In the genomic region with DNA sequence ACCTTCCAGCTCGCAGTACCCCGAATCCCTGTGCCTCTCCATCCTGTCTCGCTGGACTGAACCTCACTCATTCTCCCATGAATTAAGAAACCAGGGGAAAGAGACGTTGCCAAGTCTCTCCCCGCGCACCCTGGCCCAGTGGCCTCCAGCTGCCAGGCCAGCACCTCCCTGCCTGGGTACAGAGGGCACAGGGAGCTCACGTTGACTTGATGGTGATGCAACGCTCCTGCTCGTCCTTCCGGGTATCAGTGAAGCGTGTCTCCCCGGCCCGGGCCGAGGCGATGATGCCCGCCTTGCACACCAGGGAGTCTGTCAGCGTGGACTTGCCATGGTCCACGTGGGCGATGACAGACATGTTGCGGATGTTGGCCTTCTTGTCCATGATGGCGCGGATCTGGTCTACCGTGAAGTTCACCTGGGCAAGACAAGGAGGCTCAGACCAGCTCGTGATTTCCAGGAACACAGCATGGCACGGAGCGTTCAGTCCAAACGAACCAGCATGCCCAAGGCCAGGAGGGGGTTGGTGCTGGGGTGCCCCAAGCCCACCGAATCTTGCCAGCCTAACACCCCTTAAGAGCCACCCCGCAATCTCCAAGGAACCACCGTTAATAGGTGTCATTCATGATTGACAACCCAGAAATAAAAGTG, we compare ENCODE assay signal across 1 cellular context.
TF ChIP-seq lines count a peak whose summit lies in the region.

No MANE protein-coding gene starts in this region.

TF ChIP-seq in HepG2, 621 proteins besides CTCF, POLR2A, EP300 and RAD21 (continued from another document and continues in another):
- TF ChIP-seq, protein P1, sequence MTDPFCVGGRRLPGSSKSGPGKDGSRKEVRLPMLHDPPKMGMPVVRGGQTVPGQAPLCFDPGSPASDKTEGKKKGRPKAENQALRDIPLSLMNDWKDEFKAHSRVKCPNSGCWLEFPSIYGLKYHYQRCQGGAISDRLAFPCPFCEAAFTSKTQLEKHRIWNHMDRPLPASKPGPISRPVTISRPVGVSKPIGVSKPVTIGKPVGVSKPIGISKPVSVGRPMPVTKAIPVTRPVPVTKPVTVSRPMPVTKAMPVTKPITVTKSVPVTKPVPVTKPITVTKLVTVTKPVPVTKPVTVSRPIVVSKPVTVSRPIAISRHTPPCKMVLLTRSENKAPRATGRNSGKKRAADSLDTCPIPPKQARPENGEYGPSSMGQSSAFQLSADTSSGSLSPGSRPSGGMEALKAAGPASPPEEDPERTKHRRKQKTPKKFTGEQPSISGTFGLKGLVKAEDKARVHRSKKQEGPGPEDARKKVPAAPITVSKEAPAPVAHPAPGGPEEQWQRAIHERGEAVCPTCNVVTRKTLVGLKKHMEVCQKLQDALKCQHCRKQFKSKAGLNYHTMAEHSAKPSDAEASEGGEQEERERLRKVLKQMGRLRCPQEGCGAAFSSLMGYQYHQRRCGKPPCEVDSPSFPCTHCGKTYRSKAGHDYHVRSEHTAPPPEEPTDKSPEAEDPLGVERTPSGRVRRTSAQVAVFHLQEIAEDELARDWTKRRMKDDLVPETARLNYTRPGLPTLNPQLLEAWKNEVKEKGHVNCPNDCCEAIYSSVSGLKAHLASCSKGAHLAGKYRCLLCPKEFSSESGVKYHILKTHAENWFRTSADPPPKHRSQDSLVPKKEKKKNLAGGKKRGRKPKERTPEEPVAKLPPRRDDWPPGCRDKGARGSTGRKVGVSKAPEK (CRISPR knock-in tag; IDR thresholded peaks at IDR 0.05; ENCODE audit: borderline replicate concordance) = no peak
- TF ChIP-seq CENPX (CRISPR knock-in tag; IDR thresholded peaks at IDR 0.05) = no peak
- TF ChIP-seq, protein P2, sequence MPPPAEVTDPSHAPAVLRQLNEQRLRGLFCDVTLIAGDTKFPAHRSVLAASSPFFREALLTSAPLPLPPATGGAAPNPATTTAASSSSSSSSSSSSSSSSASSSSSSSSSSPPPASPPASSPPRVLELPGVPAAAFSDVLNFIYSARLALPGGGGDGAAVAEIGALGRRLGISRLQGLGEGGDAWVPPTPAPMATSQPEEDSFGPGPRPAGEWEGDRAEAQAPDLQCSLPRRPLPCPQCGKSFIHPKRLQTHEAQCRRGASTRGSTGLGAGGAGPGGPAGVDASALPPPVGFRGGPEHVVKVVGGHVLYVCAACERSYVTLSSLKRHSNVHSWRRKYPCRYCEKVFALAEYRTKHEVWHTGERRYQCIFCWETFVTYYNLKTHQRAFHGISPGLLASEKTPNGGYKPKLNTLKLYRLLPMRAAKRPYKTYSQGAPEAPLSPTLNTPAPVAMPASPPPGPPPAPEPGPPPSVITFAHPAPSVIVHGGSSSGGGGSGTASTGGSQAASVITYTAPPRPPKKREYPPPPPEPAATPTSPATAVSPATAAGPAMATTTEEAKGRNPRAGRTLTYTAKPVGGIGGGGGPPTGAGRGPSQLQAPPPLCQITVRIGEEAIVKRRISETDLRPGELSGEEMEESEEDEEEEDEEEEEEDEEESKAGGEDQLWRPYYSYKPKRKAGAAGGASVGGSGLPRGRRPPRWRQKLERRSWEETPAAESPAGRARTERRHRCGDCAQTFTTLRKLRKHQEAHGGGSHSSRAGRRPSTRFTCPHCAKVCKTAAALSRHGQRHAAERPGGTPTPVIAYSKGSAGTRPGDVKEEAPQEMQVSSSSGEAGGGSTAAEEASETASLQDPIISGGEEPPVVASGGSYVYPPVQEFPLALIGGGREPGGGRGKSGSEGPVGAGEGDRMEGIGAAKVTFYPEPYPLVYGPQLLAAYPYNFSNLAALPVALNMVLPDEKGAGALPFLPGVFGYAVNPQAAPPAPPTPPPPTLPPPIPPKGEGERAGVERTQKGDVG (CRISPR knock-in tag; IDR thresholded peaks at IDR 0.05; ENCODE audit: borderline replicate concordance) = no peak
- peak; percentile 53 for TF ChIP-seq RBM39 (IDR thresholded peaks at IDR 0.05; ENCODE audit: low read depth, low read length, poor library complexity, severe bottlenecking)
- TF ChIP-seq, protein P3, sequence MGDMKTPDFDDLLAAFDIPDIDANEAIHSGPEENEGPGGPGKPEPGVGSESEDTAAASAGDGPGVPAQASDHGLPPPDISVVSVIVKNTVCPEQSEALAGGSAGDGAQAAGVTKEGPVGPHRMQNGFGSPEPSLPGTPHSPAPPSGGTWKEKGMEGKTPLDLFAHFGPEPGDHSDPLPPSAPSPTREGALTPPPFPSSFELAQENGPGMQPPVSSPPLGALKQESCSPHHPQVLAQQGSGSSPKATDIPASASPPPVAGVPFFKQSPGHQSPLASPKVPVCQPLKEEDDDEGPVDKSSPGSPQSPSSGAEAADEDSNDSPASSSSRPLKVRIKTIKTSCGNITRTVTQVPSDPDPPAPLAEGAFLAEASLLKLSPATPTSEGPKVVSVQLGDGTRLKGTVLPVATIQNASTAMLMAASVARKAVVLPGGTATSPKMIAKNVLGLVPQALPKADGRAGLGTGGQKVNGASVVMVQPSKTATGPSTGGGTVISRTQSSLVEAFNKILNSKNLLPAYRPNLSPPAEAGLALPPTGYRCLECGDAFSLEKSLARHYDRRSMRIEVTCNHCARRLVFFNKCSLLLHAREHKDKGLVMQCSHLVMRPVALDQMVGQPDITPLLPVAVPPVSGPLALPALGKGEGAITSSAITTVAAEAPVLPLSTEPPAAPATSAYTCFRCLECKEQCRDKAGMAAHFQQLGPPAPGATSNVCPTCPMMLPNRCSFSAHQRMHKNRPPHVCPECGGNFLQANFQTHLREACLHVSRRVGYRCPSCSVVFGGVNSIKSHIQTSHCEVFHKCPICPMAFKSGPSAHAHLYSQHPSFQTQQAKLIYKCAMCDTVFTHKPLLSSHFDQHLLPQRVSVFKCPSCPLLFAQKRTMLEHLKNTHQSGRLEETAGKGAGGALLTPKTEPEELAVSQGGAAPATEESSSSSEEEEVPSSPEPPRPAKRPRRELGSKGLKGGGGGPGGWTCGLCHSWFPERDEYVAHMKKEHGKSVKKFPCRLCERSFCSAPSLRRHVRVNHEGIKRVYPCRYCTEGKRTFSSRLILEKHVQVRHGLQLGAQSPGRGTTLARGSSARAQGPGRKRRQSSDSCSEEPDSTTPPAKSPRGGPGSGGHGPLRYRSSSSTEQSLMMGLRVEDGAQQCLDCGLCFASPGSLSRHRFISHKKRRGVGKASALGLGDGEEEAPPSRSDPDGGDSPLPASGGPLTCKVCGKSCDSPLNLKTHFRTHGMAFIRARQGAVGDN (CRISPR knock-in tag; IDR thresholded peaks at IDR 0.05) = peak; percentile 73
- TF ChIP-seq BRCA1 (CRISPR knock-in tag; IDR thresholded peaks at IDR 0.05) = no peak
- TF ChIP-seq ZFAT (CRISPR knock-in tag; conservative IDR thresholded peaks at IDR 0.05) = no peak
- no peak for TF ChIP-seq MYNN (CRISPR knock-in tag; IDR thresholded peaks at IDR 0.05; ENCODE audit: low read depth)
- no peak for TF ChIP-seq SMAD9 (CRISPR knock-in tag; IDR thresholded peaks at IDR 0.05)
- no peak for TF ChIP-seq MAFG (CRISPR knock-in tag; IDR thresholded peaks at IDR 0.05)
- peak; percentile 62 for TF ChIP-seq RBFOX2 (IDR thresholded peaks at IDR 0.05; ENCODE audit: low read depth, low read length)
- TF ChIP-seq ZNF746 (CRISPR knock-in tag; IDR thresholded peaks at IDR 0.05) = no peak
- no peak for TF ChIP-seq MED1 (CRISPR knock-in tag; IDR thresholded peaks at IDR 0.05)
- TF ChIP-seq YEATS4 (CRISPR knock-in tag; IDR thresholded peaks at IDR 0.05; ENCODE audit: borderline replicate concordance) = no peak
- TF ChIP-seq ZNF678 (CRISPR knock-in tag; IDR thresholded peaks at IDR 0.05) = no peak
- TF ChIP-seq DMAP1 (CRISPR knock-in tag; IDR thresholded peaks at IDR 0.05) = no peak
- no peak for TF ChIP-seq ZNF34 (CRISPR knock-in tag; IDR thresholded peaks at IDR 0.05; ENCODE audit: borderline replicate concordance)
- TF ChIP-seq NFE2L1 (CRISPR knock-in tag; IDR thresholded peaks at IDR 0.05; ENCODE audit: borderline replicate concordance) = no peak
- no peak for TF ChIP-seq CCDC6 (CRISPR knock-in tag; IDR thresholded peaks at IDR 0.05)
- no peak for TF ChIP-seq ZNF354B (CRISPR knock-in tag; IDR thresholded peaks at IDR 0.05)
- no peak for TF ChIP-seq TAF15 (IDR thresholded peaks at IDR 0.05; ENCODE audit: low read depth, low read length, poor library complexity, severe bottlenecking)
- peak; percentile 65; the same call in 1 of the 2 replicates for TF ChIP-seq MXD4 (CRISPR knock-in tag; IDR thresholded peaks at IDR 0.05)
- TF ChIP-seq, protein P4, sequence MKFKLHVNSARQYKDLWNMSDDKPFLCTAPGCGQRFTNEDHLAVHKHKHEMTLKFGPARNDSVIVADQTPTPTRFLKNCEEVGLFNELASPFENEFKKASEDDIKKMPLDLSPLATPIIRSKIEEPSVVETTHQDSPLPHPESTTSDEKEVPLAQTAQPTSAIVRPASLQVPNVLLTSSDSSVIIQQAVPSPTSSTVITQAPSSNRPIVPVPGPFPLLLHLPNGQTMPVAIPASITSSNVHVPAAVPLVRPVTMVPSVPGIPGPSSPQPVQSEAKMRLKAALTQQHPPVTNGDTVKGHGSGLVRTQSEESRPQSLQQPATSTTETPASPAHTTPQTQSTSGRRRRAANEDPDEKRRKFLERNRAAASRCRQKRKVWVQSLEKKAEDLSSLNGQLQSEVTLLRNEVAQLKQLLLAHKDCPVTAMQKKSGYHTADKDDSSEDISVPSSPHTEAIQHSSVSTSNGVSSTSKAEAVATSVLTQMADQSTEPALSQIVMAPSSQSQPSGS (CRISPR knock-in tag; IDR thresholded peaks at IDR 0.05) = no peak
- TF ChIP-seq HMGA1 (CRISPR knock-in tag; conservative IDR thresholded peaks at IDR 0.05) = no peak
- no peak for TF ChIP-seq ZBTB20 (CRISPR knock-in tag; IDR thresholded peaks at IDR 0.05; ENCODE audit: borderline replicate concordance, low read depth)
- TF ChIP-seq, protein P5, sequence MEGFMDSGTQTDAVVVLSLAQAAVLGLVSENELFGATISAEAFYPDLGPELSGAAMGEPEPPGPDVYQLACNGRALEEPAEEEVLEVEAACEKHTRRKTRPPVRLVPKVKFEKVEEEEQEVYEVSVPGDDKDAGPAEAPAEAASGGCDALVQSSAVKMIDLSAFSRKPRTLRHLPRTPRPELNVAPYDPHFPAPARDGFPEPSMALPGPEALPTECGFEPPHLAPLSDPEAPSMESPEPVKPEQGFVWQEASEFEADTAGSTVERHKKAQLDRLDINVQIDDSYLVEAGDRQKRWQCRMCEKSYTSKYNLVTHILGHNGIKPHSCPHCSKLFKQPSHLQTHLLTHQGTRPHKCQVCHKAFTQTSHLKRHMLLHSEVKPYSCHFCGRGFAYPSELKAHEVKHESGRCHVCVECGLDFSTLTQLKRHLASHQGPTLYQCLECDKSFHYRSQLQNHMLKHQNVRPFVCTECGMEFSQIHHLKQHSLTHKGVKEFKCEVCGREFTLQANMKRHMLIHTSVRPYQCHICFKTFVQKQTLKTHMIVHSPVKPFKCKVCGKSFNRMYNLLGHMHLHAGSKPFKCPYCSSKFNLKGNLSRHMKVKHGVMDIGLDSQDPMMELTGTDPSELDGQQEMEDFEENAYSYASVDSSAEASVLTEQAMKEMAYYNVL (CRISPR knock-in tag; IDR thresholded peaks at IDR 0.05; ENCODE audit: borderline replicate concordance) = no peak
- no peak for TF ChIP-seq ZFYVE20 (CRISPR knock-in tag; IDR thresholded peaks at IDR 0.05; ENCODE audit: borderline replicate concordance, low read depth)
- TF ChIP-seq ZNF292 (CRISPR knock-in tag; IDR thresholded peaks at IDR 0.05; ENCODE audit: borderline replicate concordance, low read depth) = no peak
- no peak for TF ChIP-seq CENPT (CRISPR knock-in tag; IDR thresholded peaks at IDR 0.05; ENCODE audit: low read depth)
- TF ChIP-seq, protein P6, sequence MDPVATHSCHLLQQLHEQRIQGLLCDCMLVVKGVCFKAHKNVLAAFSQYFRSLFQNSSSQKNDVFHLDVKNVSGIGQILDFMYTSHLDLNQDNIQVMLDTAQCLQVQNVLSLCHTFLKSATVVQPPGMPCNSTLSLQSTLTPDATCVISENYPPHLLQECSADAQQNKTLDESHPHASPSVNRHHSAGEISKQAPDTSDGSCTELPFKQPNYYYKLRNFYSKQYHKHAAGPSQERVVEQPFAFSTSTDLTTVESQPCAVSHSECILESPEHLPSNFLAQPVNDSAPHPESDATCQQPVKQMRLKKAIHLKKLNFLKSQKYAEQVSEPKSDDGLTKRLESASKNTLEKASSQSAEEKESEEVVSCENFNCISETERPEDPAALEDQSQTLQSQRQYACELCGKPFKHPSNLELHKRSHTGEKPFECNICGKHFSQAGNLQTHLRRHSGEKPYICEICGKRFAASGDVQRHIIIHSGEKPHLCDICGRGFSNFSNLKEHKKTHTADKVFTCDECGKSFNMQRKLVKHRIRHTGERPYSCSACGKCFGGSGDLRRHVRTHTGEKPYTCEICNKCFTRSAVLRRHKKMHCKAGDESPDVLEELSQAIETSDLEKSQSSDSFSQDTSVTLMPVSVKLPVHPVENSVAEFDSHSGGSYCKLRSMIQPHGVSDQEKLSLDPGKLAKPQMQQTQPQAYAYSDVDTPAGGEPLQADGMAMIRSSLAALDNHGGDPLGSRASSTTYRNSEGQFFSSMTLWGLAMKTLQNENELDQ (CRISPR knock-in tag; IDR thresholded peaks at IDR 0.05; ENCODE audit: borderline replicate concordance) = no peak
- TF ChIP-seq, protein P7, sequence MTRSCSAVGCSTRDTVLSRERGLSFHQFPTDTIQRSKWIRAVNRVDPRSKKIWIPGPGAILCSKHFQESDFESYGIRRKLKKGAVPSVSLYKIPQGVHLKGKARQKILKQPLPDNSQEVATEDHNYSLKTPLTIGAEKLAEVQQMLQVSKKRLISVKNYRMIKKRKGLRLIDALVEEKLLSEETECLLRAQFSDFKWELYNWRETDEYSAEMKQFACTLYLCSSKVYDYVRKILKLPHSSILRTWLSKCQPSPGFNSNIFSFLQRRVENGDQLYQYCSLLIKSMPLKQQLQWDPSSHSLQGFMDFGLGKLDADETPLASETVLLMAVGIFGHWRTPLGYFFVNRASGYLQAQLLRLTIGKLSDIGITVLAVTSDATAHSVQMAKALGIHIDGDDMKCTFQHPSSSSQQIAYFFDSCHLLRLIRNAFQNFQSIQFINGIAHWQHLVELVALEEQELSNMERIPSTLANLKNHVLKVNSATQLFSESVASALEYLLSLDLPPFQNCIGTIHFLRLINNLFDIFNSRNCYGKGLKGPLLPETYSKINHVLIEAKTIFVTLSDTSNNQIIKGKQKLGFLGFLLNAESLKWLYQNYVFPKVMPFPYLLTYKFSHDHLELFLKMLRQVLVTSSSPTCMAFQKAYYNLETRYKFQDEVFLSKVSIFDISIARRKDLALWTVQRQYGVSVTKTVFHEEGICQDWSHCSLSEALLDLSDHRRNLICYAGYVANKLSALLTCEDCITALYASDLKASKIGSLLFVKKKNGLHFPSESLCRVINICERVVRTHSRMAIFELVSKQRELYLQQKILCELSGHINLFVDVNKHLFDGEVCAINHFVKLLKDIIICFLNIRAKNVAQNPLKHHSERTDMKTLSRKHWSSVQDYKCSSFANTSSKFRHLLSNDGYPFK (CRISPR knock-in tag; IDR thresholded peaks at IDR 0.05; ENCODE audit: borderline replicate concordance) = no peak
- TF ChIP-seq ZNF530 (CRISPR knock-in tag; IDR thresholded peaks at IDR 0.05; ENCODE audit: low read depth) = no peak
- TF ChIP-seq ZNF768 (CRISPR knock-in tag; IDR thresholded peaks at IDR 0.05) = peak; percentile 51; the same call in 1 of the 2 replicates
- TF ChIP-seq, protein P8, sequence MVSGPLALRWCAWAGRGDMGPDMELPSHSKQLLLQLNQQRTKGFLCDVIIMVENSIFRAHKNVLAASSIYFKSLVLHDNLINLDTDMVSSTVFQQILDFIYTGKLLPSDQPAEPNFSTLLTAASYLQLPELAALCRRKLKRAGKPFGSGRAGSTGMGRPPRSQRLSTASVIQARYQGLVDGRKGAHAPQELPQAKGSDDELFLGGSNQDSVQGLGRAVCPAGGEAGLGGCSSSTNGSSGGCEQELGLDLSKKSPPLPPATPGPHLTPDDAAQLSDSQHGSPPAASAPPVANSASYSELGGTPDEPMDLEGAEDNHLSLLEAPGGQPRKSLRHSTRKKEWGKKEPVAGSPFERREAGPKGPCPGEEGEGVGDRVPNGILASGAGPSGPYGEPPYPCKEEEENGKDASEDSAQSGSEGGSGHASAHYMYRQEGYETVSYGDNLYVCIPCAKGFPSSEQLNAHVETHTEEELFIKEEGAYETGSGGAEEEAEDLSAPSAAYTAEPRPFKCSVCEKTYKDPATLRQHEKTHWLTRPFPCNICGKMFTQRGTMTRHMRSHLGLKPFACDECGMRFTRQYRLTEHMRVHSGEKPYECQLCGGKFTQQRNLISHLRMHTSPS (CRISPR knock-in tag; IDR thresholded peaks at IDR 0.05; ENCODE audit: low read depth) = peak; percentile 89; the same call in 1 of the 2 replicates
- no peak for TF ChIP-seq SETDB1 (CRISPR knock-in tag; IDR thresholded peaks at IDR 0.05; ENCODE audit: borderline replicate concordance)
